Comparison of ENCODE assay signal across 1 cellular context in the genomic region with DNA sequence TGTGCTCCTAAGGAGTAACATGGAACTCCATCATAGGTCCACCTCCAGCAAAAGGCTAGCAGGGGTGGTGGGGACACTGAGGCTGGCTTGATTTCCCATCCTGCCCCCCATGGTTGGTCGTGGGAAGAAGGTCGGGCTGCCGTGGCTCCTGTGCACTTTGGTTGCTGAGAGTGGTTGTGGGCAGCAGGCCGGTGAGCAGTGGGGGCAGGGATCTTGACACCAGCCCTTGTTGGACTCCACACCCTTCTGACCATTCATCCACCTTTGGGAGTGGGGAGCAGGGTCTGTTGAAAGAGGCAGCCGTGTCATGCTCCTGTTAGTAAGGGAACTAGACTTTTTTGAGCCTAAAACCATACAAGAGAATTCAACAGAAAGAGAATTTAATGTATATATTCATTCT.
TF ChIP-seq lines count a peak whose summit lies in the region.

No MANE protein-coding gene starts in this region.

TF ChIP-seq in HepG2, 621 proteins besides CTCF, POLR2A, EP300 and RAD21 (continued from another document):
- TF ChIP-seq, protein P1, sequence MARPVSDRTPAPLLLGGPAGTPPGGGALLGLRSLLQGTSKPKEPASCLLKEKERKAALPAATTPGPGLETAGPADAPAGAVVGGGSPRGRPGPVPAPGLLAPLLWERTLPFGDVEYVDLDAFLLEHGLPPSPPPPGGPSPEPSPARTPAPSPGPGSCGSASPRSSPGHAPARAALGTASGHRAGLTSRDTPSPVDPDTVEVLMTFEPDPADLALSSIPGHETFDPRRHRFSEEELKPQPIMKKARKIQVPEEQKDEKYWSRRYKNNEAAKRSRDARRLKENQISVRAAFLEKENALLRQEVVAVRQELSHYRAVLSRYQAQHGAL (CRISPR knock-in tag; IDR thresholded peaks at IDR 0.05; ENCODE audit: not compliant biosample characterization): no peak
- TF ChIP-seq SATB2 (CRISPR knock-in tag; IDR thresholded peaks at IDR 0.05) (no peak), HMG20B (CRISPR knock-in tag; conservative IDR thresholded peaks at IDR 0.05) (no peak)
- TF ChIP-seq, protein P2, sequence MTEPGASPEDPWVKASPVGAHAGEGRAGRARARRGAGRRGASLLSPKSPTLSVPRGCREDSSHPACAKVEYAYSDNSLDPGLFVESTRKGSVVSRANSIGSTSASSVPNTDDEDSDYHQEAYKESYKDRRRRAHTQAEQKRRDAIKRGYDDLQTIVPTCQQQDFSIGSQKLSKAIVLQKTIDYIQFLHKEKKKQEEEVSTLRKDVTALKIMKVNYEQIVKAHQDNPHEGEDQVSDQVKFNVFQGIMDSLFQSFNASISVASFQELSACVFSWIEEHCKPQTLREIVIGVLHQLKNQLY (CRISPR knock-in tag; IDR thresholded peaks at IDR 0.05): no peak
